10 cellular contexts compared by ENCODE assay signal in the genomic region with DNA sequence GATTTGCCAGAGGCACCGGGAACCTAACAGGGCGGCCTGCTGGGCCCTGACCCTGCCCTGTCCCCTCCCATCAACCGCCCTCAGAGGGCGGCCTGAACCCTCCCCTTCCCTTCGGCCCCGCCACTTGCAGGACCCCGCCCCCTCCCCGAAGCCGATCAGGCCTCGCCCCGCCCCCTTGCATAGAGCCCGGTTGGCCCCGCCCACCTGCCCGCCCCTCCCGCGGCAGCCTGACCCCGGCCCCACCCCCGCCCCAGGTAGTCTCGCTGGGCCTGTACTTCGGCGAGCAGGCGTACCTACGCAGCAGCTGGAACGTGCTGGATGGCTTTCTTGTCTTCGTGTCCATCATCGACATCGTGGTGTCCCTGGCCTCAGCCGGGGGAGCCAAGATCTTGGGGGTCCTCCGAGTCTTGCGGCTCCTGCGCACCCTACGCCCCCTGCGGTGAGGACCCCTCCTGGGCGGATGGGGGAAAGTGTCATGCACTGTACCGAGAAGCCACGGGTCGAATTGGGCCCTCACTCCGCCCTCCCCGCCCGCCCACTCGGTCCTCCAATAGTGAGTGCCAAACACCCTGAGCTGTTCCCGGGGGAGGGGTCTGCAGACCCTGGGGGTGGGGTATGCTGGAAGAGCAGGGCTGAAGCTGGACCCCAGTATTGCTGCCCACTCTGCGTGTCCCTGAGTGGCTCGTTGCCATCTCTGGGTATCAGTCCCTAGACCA.
A peak's percentile ranks its signal among the peaks of the same experiment; 100 is the strongest.
DNase-seq lines count a peak whose midpoint lies in the region; ATAC-seq lines count a peak whose summit lies in the region.
"Had no signal": no experiment of that assay in that cellular context is flagged by ENCODE, and none has a peak within 500 bp of the region (broad histone marks: within the 10 kb centered on the region; RNA-seq: fewer than 3 reads in every experiment).

No MANE protein-coding gene starts in this region.

- no peaks in the 10 kb centered on the region for H3K9me3 ChIP-seq in CD4-positive, CD25-positive, alpha-beta regulatory T cell (ENCODE audit: control insufficient read depth in 2 of 2, low read length in 2 of 2)
- no peaks in the 10 kb centered on the region for H3K9me3 ChIP-seq in HUES6 (ENCODE audit: control insufficient read depth, insufficient read depth, low read depth, low read length)

- peak overlapping the region in 2 of 4 donors; percentile 29 to 64 for H3K4me3 Mint-ChIP-seq in CD4-positive, CD25-positive, alpha-beta regulatory T cell

- H3K27ac ChIP-seq in CD4-positive, CD25-positive, alpha-beta regulatory T cell (ENCODE audit: insufficient read depth, low read length, poor library complexity, severe bottlenecking): peak overlapping the region; percentile 5
- no peak overlapping the region for H3K27ac ChIP-seq in HUES6 (ENCODE audit: low read depth, low read length)

- H3K4me1 Mint-ChIP-seq in CD4-positive, CD25-positive, alpha-beta regulatory T cell: peaks cover 0 to 40% (median 11%) of the 10 kb centered on the region in 4 donors

- peaks cover 21% of the 10 kb centered on the region for H3K4me1 ChIP-seq in CD4-positive, CD25-positive, alpha-beta regulatory T cell (ENCODE audit: control insufficient read depth, insufficient read depth, low read length, poor library complexity, severe bottlenecking)
- peaks cover 40% of the 10 kb centered on the region for H3K4me1 ChIP-seq in HUES6 (ENCODE audit: control insufficient read depth, insufficient read depth, low read length)

- DNase-seq in CD4-positive, CD25-positive, alpha-beta regulatory T cell: peak; percentile 27 to 46 (median 31)
- DNase-seq in activated T-cell treated with anti-CD3 and anti-CD28 coated beads for 48 hours (ENCODE audit: low read depth) (peak; percentile 20), left colon (peak; percentile 30), NAMALWA (ENCODE audit: low spot score) (no peak), HuH-7 (ENCODE audit: low spot score) (no peak)
- DNase-seq: right cardiac atrium had no signal

- H3K36me3 ChIP-seq in CD4-positive, CD25-positive, alpha-beta regulatory T cell (ENCODE audit: control insufficient read depth, insufficient read depth, low read length): no peaks in the 10 kb centered on the region
- no peaks in the 10 kb centered on the region for H3K36me3 ChIP-seq in HUES6 (ENCODE audit: control insufficient read depth, insufficient read depth, low read length)

- H3K27me3 Mint-ChIP-seq in CD4-positive, CD25-positive, alpha-beta regulatory T cell: peaks cover 5% of the 10 kb centered on the region

- H3K27me3 ChIP-seq in CD4-positive, CD25-positive, alpha-beta regulatory T cell (ENCODE audit: control insufficient read depth, insufficient read depth, low read length): no peaks in the 10 kb centered on the region
- peaks cover 55% of the 10 kb centered on the region for H3K27me3 ChIP-seq in HUES6 (ENCODE audit: control insufficient read depth, insufficient read depth, low read length)

- H3K4me3 ChIP-seq in CD4-positive, CD25-positive, alpha-beta regulatory T cell (ENCODE audit: low read depth, low read length): no peak overlapping the region
- H3K4me3 ChIP-seq in HUES6 (ENCODE audit: low read depth, low read length): peak overlapping the region; percentile 67

- no peak overlapping the region for H3K27ac Mint-ChIP-seq in CD4-positive, CD25-positive, alpha-beta regulatory T cell
- H3K27ac Mint-ChIP-seq: activated naive CD4-positive, alpha-beta T cell treated with anti-CD3 and anti-CD28 coated beads, Interleukin-2, amount 50 U/mL, for 72 hours had no signal

- intact Hi-C loops in left colon (cut with DNase I, micrococcal nuclease): no loop called here

- H3K9ac ChIP-seq in HUES6 (ENCODE audit: low read length): no peak overlapping the region

- peaks cover 16% of the 10 kb centered on the region for H3K36me3 Mint-ChIP-seq in CD4-positive, CD25-positive, alpha-beta regulatory T cell

- peak in 1 of 2 donors; percentile 9 for ATAC-seq in CD4-positive, CD25-positive, alpha-beta regulatory T cell (ENCODE audit: low read depth in 2 of 2)
- ATAC-seq in left colon (peak; percentile 58), HG03442 (IDR thresholded peaks at IDR 0.05; ENCODE audit: unreplicated experiment) (no peak), HG02678 (IDR thresholded peaks at IDR 0.05; ENCODE audit: unreplicated experiment) (no peak)

- peaks cover 0 to 8% (median 0%) of the 10 kb centered on the region in 7 donors for H3K9me3 Mint-ChIP-seq in CD4-positive, CD25-positive, alpha-beta regulatory T cell

Comparison
In these comparisons a context has a peak if more than half of its experiments do, and no peak if none do; other contexts are left out.
1. DNase-seq: peak in CD4-positive, CD25-positive, alpha-beta regulatory T cell (3 of 3), activated T-cell treated with anti-CD3 and anti-CD28 coated beads for 48 hours (single experiment) and left colon (2 of 2); none in NAMALWA (single experiment) and HuH-7 (single experiment).